33 cellular contexts compared by ENCODE assay signal in genomic region chr2:151672277-151672676, GRCh38.
"Had no signal": no experiment of that assay in that cellular context is flagged by ENCODE, and none has a peak within 500 bp of the region (broad histone marks: within the 10 kb centered on the region; RNA-seq: fewer than 3 reads in every experiment).

No MANE protein-coding gene starts in this region.

- H3K27ac ChIP-seq: SJSA1, WERI-Rb-1 had no signal

- DNase-seq: activated CD4-positive, alpha-beta T cell treated with anti-CD3 and anti-CD28 coated beads, Interleukin-2, amount 10 ng/mL, durations not matched to agents 24 days and 14 days; activated CD4-positive, alpha-beta T cell treated with anti-CD3 and anti-CD28 coated beads, Interleukin-2, amount 50 U/mL, for 4 hours; activated CD8-positive, alpha-beta T cell treated with anti-CD3 and anti-CD28 coated beads for 36 hours; activated gamma-delta T cell; activated naive CD4-positive, alpha-beta T cell treated with Interleukin-2 at 50 U/mL for 16 hours; activated naive CD8-positive, alpha-beta T cell treated with anti-CD3 and anti-CD28 coated beads, Interleukin-2, amount 10 ng/mL, durations not matched to agents 7 days and 5 days; activated T-cell treated with anti-CD3 and anti-CD28 coated beads, Interleukin-2, amount 50 U/mL, for 24 hours; central memory CD4-positive, alpha-beta T cell; Kasumi-1; KG1; MG63; NCI-H1048; NCI-H1105 treated with DMSO at 0.1 percent for 48 hours; NCI-H1436; NCI-H1694; NCI-H2081 treated with DMSO at 0.1 percent for 48 hours; NCI-H226; NCI-H446 treated with DMSO at 0.1 percent for 48 hours; NCI-H524 treated with DMSO at 0.1 percent for 48 hours; RPMI8226; SHP77 treated with DMSO at 0.1 percent for 48 hours; SK-N-SH; T-helper 1 cell; T-helper 2 cell; T1000; WERI-Rb-1 had no signal

- H3K4me2 ChIP-seq: SK-N-SH had no signal

- FAIRE-seq: astrocyte, bronchial epithelial cell had no signal

- H3K9me2 ChIP-seq: SK-N-SH had no signal

- H3K4me3 Mint-ChIP-seq: activated CD4-positive, alpha-beta T cell treated with anti-CD3 and anti-CD28 coated beads, Interleukin-2, amount 10 ng/mL, durations not matched to agents 24 days and 14 days; activated CD8-positive, alpha-beta T cell treated with anti-CD3 and anti-CD28 coated beads for 36 hours; activated naive CD4-positive, alpha-beta T cell treated with anti-CD3 and anti-CD28 coated beads, Interleukin-2, amount 50 U/mL, for 24 hours; activated naive CD8-positive, alpha-beta T cell treated with anti-CD3 and anti-CD28 coated beads, Interleukin-2, amount 10 ng/mL, durations not matched to agents 7 days and 5 days; activated T-cell treated with anti-CD3 and anti-CD28 coated beads, Interleukin-2, amount 50 U/mL, for 24 hours; brain had no signal

- H3K36me3 Mint-ChIP-seq: activated naive CD4-positive, alpha-beta T cell treated with anti-CD3 and anti-CD28 coated beads, Interleukin-2, amount 50 U/mL, for 24 hours; activated naive CD8-positive, alpha-beta T cell treated with anti-CD3 and anti-CD28 coated beads, Interleukin-2, amount 10 ng/mL, durations not matched to agents 7 days and 5 days; brain had no signal

- H3K9me3 Mint-ChIP-seq: activated CD4-positive, alpha-beta T cell treated with anti-CD3 and anti-CD28 coated beads, Interleukin-2, amount 10 ng/mL, durations not matched to agents 24 days and 14 days; activated CD8-positive, alpha-beta T cell treated with anti-CD3 and anti-CD28 coated beads for 36 hours; activated naive CD8-positive, alpha-beta T cell treated with anti-CD3 and anti-CD28 coated beads, Interleukin-2, amount 10 ng/mL, durations not matched to agents 7 days and 5 days; activated T-cell treated with anti-CD3 and anti-CD28 coated beads, Interleukin-2, amount 50 U/mL, for 24 hours; activated T-helper 2 cell treated with anti-CD3 and anti-CD28 coated beads, Interferon-gamma antibody, Interleukin-2, Interleukin-4, amounts not matched to agents 10 μg/mL and 5 μg/mL and 100 μg/mL, durations not matched to agents 14 hours and 24 hours and 36 hours; brain had no signal

- H3K9ac ChIP-seq: SK-N-SH had no signal

- H3K4me3 ChIP-seq: MG63, SJSA1 had no signal

- H3K4me1 ChIP-seq: SJSA1 had no signal

- H3K36me3 ChIP-seq: MG63, SJSA1, WERI-Rb-1 had no signal

- ATAC-seq: activated CD8-positive, alpha-beta T cell treated with anti-CD3 and anti-CD28 coated beads for 36 hours; Panc1 had no signal

- H3K27me3 Mint-ChIP-seq: activated CD8-positive, alpha-beta T cell treated with anti-CD3 and anti-CD28 coated beads for 36 hours; activated naive CD4-positive, alpha-beta T cell treated with anti-CD3 and anti-CD28 coated beads, Interleukin-2, amount 50 U/mL, for 24 hours; activated T-cell treated with anti-CD3 and anti-CD28 coated beads, Interleukin-2, amount 50 U/mL, for 24 hours; brain had no signal

- H3K9me3 ChIP-seq: MG63, SJSA1, SK-N-SH had no signal

- H3K27ac Mint-ChIP-seq: activated CD4-positive, alpha-beta T cell treated with anti-CD3 and anti-CD28 coated beads, Interleukin-2, amount 10 ng/mL, durations not matched to agents 24 days and 14 days; activated CD8-positive, alpha-beta T cell treated with anti-CD3 and anti-CD28 coated beads for 36 hours; activated naive CD4-positive, alpha-beta T cell treated with anti-CD3 and anti-CD28 coated beads, Interleukin-2, amount 50 U/mL, for 24 hours; activated naive CD8-positive, alpha-beta T cell treated with anti-CD3 and anti-CD28 coated beads, Interleukin-2, amount 10 ng/mL, durations not matched to agents 7 days and 5 days; activated T-cell treated with anti-CD3 and anti-CD28 coated beads, Interleukin-2, amount 50 U/mL, for 24 hours; activated T-helper 2 cell treated with anti-CD3 and anti-CD28 coated beads, Interferon-gamma antibody, Interleukin-2, Interleukin-4, amounts not matched to agents 10 μg/mL and 5 μg/mL and 100 μg/mL, durations not matched to agents 14 hours and 24 hours and 36 hours; brain had no signal
